ENCODE assay signal across 1 cellular context in the genomic region with DNA sequence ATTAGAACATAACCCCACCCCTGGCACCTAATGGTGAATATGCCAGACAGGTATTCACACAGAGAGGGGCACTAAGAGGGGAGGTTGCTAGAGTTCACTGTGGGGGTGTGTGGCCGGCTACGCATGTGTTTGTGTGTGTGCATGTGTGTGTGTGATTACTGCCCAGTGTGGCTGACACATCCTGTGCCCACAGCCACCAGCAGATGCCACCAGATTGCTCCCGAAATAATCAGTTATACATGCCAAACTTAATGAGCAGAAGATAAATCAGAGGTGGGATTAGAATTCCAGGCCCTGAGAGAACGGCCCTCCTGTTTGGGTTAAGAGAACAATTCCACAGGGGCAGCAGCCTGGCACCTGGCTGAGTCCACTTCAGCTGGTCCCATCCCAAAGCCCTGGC.
TF ChIP-seq lines count a peak whose summit lies in the region.

No MANE protein-coding gene starts in this region.

TF ChIP-seq in GM12878, 131 proteins besides CTCF, POLR2A, EP300 and RAD21 (continued from another document):
- TF ChIP-seq, protein P1, sequence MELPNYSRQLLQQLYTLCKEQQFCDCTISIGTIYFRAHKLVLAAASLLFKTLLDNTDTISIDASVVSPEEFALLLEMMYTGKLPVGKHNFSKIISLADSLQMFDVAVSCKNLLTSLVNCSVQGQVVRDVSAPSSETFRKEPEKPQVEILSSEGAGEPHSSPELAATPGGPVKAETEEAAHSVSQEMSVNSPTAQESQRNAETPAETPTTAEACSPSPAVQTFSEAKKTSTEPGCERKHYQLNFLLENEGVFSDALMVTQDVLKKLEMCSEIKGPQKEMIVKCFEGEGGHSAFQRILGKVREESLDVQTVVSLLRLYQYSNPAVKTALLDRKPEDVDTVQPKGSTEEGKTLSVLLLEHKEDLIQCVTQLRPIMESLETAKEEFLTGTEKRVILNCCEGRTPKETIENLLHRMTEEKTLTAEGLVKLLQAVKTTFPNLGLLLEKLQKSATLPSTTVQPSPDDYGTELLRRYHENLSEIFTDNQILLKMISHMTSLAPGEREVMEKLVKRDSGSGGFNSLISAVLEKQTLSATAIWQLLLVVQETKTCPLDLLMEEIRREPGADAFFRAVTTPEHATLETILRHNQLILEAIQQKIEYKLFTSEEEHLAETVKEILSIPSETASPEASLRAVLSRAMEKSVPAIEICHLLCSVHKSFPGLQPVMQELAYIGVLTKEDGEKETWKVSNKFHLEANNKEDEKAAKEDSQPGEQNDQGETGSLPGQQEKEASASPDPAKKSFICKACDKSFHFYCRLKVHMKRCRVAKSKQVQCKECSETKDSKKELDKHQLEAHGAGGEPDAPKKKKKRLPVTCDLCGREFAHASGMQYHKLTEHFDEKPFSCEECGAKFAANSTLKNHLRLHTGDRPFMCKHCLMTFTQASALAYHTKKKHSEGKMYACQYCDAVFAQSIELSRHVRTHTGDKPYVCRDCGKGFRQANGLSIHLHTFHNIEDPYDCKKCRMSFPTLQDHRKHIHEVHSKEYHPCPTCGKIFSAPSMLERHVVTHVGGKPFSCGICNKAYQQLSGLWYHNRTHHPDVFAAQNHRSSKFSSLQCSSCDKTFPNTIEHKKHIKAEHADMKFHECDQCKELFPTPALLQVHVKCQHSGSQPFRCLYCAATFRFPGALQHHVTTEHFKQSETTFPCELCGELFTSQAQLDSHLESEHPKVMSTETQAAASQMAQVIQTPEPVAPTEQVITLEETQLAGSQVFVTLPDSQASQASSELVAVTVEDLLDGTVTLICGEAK (IDR thresholded peaks at IDR 0.05; ENCODE audit: borderline replicate concordance): no peak
- TF ChIP-seq, protein P2, sequence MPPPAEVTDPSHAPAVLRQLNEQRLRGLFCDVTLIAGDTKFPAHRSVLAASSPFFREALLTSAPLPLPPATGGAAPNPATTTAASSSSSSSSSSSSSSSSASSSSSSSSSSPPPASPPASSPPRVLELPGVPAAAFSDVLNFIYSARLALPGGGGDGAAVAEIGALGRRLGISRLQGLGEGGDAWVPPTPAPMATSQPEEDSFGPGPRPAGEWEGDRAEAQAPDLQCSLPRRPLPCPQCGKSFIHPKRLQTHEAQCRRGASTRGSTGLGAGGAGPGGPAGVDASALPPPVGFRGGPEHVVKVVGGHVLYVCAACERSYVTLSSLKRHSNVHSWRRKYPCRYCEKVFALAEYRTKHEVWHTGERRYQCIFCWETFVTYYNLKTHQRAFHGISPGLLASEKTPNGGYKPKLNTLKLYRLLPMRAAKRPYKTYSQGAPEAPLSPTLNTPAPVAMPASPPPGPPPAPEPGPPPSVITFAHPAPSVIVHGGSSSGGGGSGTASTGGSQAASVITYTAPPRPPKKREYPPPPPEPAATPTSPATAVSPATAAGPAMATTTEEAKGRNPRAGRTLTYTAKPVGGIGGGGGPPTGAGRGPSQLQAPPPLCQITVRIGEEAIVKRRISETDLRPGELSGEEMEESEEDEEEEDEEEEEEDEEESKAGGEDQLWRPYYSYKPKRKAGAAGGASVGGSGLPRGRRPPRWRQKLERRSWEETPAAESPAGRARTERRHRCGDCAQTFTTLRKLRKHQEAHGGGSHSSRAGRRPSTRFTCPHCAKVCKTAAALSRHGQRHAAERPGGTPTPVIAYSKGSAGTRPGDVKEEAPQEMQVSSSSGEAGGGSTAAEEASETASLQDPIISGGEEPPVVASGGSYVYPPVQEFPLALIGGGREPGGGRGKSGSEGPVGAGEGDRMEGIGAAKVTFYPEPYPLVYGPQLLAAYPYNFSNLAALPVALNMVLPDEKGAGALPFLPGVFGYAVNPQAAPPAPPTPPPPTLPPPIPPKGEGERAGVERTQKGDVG (CRISPR knock-in tag; IDR thresholded peaks at IDR 0.05): no peak
